In the genomic region with DNA sequence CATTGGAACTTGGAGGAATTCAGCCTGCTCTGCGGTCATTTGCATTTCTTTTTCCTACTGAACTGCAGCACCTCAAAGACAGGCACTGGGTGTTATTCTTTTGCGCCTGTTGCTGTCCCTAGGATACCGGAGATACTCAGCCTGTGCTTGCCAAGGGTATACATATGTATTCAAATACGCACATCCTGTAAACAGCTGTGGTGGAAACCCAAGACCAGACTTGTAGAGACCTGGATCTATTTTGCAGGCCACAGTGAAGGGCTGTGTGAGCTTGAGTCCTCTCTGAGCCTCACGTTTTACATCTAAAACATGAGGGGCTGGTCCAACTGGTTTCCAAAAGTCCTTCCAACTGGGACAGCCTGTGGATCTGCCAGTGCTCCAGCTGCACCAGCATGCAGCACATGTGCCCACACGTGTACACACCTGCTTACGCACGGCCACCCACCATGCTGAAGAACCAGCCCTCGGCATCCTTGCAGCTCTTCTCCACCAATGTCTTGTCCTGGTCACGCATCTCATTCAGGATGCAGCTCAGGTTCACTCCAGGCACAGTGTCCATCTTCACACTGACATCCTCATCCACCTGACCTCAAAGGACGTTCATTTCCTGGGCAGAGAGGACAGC, we compare ENCODE assay signal across 14 cellular contexts. TPM values are rescaled to one million over a fixed set of nuclear protein-coding genes. Genes with fewer than 3 reads are reported as not detected.
DNase-seq lines count a peak whose midpoint lies in the region; ATAC-seq, FAIRE-seq and TF ChIP-seq lines count a peak whose summit lies in the region.
"Not testable (repeated sequence)": the region's sequence is repeated elsewhere in the genome, so short reads cannot be mapped to it uniquely, and the experiment has no call there.
"Had no signal": no experiment of that assay in that cellular context is flagged by ENCODE, and none has a peak within 500 bp of the region (broad histone marks: within the 10 kb centered on the region; RNA-seq: fewer than 3 reads in every experiment).

No MANE protein-coding gene starts in this region.

- TF ChIP-seq CTCF in bronchial epithelial cell (IDR thresholded peaks at IDR 0.05; ENCODE audit: insufficient read depth, low read length, severe bottlenecking); lower lobe of right lung (IDR thresholded peaks at IDR 0.05); spleen (IDR thresholded peaks at IDR 0.05 in 8 of 11, conservative IDR thresholded peaks at IDR 0.05 in 3 of 11): not testable (repeated sequence)

- not testable (repeated sequence) for ATAC-seq in left ventricle myocardium superior, lower lobe of right lung

- not testable (repeated sequence) for H3K27me3 ChIP-seq in bronchial epithelial cell (ENCODE audit: control insufficient read depth, insufficient read depth, low read length); lower lobe of right lung (ENCODE audit: low read depth)
- H3K27me3 ChIP-seq in spleen (replicated peaks in 1 of 7): peaks cover 0 to 11% (median 0%) of the 10 kb centered on the region in 7 donors

- not testable (repeated sequence) for H3K36me3 ChIP-seq in bronchial epithelial cell (ENCODE audit: control insufficient read depth, insufficient read depth, low read length); lower lobe of right lung; spleen

- not testable (repeated sequence) for H3K4me3 ChIP-seq in bronchial epithelial cell (ENCODE audit: low read depth, low read length); lower lobe of right lung; spleen

- FAIRE-seq in bronchial epithelial cell (lab: Jason Lieb, UNC): peak; percentile 55

- TF ChIP-seq POLR2A in spleen (IDR thresholded peaks at IDR 0.05): not testable (repeated sequence)

- 79 to 93% (median 89%) methylated on average over 11 of the region's 11 CpGs for WGBS in spleen, 5 donors

- DNase-seq in NCI-H526 (lab: John Stamatoyannopoulos, UW): peak; percentile 70 to 84
- peak; percentile 90 for DNase-seq in bronchial epithelial cell (ENCODE audit: low read depth)
- peak; percentile 56 for DNase-seq in epithelial cell of prostate (ENCODE audit: low read depth, low spot score)
- DNase-seq in left ventricle myocardium superior: peak; percentile 15
- DNase-seq in lower lobe of right lung: peak; percentile 30
- peak; percentile 41 for DNase-seq in posterior vena cava (ENCODE audit: low spot score)
- peak; percentile 58 for DNase-seq in spleen

- H3K27ac ChIP-seq in epithelial cell of prostate: peak overlapping the region; percentile 29
- not testable (repeated sequence) for H3K27ac ChIP-seq in lower lobe of right lung, spleen

- intact Hi-C loops in left ventricle myocardium superior (cut with micrococcal nuclease); lower lobe of right lung (cut with DNase I); posterior vena cava (cut with DNase I); spleen (cut with DNase I; ENCODE audit: low total_unique reads): not testable (repeated sequence)

- H3K9me3 ChIP-seq in lower lobe of right lung, spleen: not testable (repeated sequence)

- H3K4me1 ChIP-seq in lower lobe of right lung, spleen: not testable (repeated sequence)

RNA-seq across cellular contexts. Expression of a gene that starts 4.4 kb away (rescaled TPM):
- total RNA-seq in bronchial epithelial cell (25,286 and 30,463 TPM in 2 replicates), left ventricle myocardium superior (not detected), lower lobe of right lung (2.6 TPM), posterior vena cava (1 to 10 TPM; 2.8 to 5.1 TPM), spleen (1 to 10 TPM in 1 of 7 donors, not detected in 6; 1.2 TPM)
- polyA plus RNA-seq in spleen: under 1 TPM in 2 of 3 donors, not detected in 1; 0.58 to 0.70 TPM
- total RNA-seq: CD4-positive, alpha-beta memory T cell had no signal
- polyA plus RNA-seq: CD14-positive monocyte; CD4-positive, alpha-beta memory T cell had no signal

RNA-seq across cellular contexts. Expression of a gene that starts 16.2 kb away (rescaled TPM):
- total RNA-seq in bronchial epithelial cell: 1,390 and 10,131 TPM in 2 replicates
- not detected for total RNA-seq in left ventricle myocardium superior
- total RNA-seq in lower lobe of right lung: not detected
- total RNA-seq in posterior vena cava: not detected
- not detected for total RNA-seq in spleen
- polyA plus RNA-seq in spleen: under 1 TPM in 2 of 3 donors, not detected in 1; 0.07 to 0.19 TPM
- total RNA-seq: A673; CD4-positive, alpha-beta memory T cell had no signal
- polyA plus RNA-seq: AG04450; CD14-positive monocyte; CD4-positive, alpha-beta memory T cell had no signal

RNA-seq across cellular contexts. Expression of a gene that starts 42.0 kb away (rescaled TPM):
- 463 and 1,445 TPM in 2 replicates for total RNA-seq in bronchial epithelial cell
- total RNA-seq in left ventricle myocardium superior: not detected
- not detected for total RNA-seq in lower lobe of right lung
- 1 to 10 TPM; 1.3 to 2.0 TPM for total RNA-seq in posterior vena cava
- total RNA-seq in spleen: under 1 TPM in 1 of 7 donors, not detected in 6; 0.79 TPM
- polyA plus RNA-seq in spleen: under 1 TPM; 0.06 to 0.17 (median 0.16) TPM
- total RNA-seq: A673; CD4-positive, alpha-beta memory T cell; GM23248; H4 had no signal
- polyA plus RNA-seq: AG04450; CD14-positive monocyte; CD4-positive, alpha-beta memory T cell had no signal

RNA-seq across cellular contexts. Expression of a gene that starts 56.9 kb away (rescaled TPM):
- 0.26 and 0.51 TPM in 2 replicates for total RNA-seq in bronchial epithelial cell
- not detected for total RNA-seq in left ventricle myocardium superior
- not detected for total RNA-seq in lower lobe of right lung
- not detected for total RNA-seq in posterior vena cava
- not detected for total RNA-seq in spleen
- not detected for polyA plus RNA-seq in spleen
- total RNA-seq: A673; CD4-positive, alpha-beta memory T cell; Daoy; GM23248; H4 had no signal
- polyA plus RNA-seq: AG04450; CD14-positive monocyte; CD4-positive, alpha-beta memory T cell; GM23248 had no signal

RNA-seq across cellular contexts. Expression of a gene that starts 59.9 kb away (rescaled TPM):
- 191 and 204 TPM in 2 replicates for total RNA-seq in bronchial epithelial cell
- total RNA-seq in left ventricle myocardium superior: 1,209 TPM
- 943 TPM for total RNA-seq in lower lobe of right lung
- total RNA-seq in posterior vena cava: 100 to 1,000 TPM; 694 to 760 TPM
- total RNA-seq in spleen: 100 to 1,000 TPM; 313 to 897 (median 665) TPM
- 100 to 1,000 TPM; 560 to 722 (median 560) TPM for polyA plus RNA-seq in spleen

Comparison
In these comparisons a context has a peak if more than half of its experiments do, and no peak if none do; other contexts are left out.
1. DNase-seq: peak in every context shown above with its lines; median percentile 90 in bronchial epithelial cell; 77 in NCI-H526; 58 in spleen; 56 in epithelial cell of prostate; 41 in posterior vena cava; 30 in lower lobe of right lung; 15 in left ventricle myocardium superior.
2. RNA of a gene that starts 4.4 kb away (total RNA-seq): 25,286 to 30,463 TPM in bronchial epithelial cell; 2.8 to 5.1 TPM in posterior vena cava, 2.6 TPM in lower lobe of right lung (single experiment), 1.2 TPM in spleen and not detected in left ventricle myocardium superior (single experiment); every median in the first group is over 1,000 times any median in the second.
3. RNA of a gene that starts 16.2 kb away (total RNA-seq): 1,390 to 10,131 TPM in bronchial epithelial cell; not detected in posterior vena cava, not detected in left ventricle myocardium superior (single experiment), not detected in lower lobe of right lung (single experiment) and not detected in spleen; every median in the first group is over 1,000 times any median in the second.
4. RNA of a gene that starts 42.0 kb away (total RNA-seq): 463 to 1,445 TPM in bronchial epithelial cell; 1.3 to 2.0 TPM in posterior vena cava, not detected in left ventricle myocardium superior (single experiment), not detected in lower lobe of right lung (single experiment) and 0.79 TPM in spleen; every median in the first group is over 100 times any median in the second.